ENCODE assay signal across 9 cellular contexts in the genomic region with DNA sequence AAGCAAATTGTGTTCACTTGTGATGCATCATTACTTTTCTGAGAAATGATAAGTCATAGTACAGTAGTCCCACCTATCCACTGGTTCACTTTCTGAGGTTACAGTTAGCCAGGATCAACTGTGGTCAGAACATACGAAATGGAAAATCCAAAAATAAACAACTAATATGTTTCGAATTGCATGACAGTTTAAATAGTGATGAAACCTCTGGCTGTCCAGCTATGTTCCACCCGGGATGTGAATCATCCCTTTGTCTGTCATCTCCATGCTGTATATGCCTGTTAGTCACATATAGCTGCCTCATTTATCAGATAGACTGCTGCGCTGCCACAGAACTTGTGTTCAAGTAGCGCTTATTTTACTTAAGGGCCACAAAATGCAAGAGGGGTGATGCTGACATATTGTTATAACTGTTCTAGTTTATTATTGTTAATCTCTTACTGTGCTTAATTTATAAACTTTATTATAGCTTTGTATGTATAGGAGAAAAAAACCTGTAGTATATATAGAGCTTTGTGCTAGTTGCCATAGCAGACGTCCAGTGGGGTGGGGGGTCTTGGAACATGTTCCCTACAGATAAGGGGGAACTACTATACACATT. TPM values are rescaled to one million over a fixed set of nuclear protein-coding genes. Genes with fewer than 3 reads are reported as not detected.
DNase-seq lines count a peak whose midpoint lies in the region; ATAC-seq and TF ChIP-seq lines count a peak whose summit lies in the region.
"Had no signal": no experiment of that assay in that cellular context is flagged by ENCODE, and none has a peak within 500 bp of the region (broad histone marks: within the 10 kb centered on the region; RNA-seq: fewer than 3 reads in every experiment).

No MANE protein-coding gene starts in this region.

- H3K36me3 ChIP-seq in MG63, result no peaks in the 10 kb centered on the region
- H3K36me3 ChIP-seq: thoracic aorta had no signal

- no peak overlapping the region for H3K4me3 ChIP-seq in MG63
- H3K4me3 ChIP-seq: thoracic aorta had no signal

- peak; percentile 80 for DNase-seq in Daoy (ENCODE audit: low read depth)
- peak; percentile 81 for DNase-seq in MG63
- DNase-seq in dedifferentiated amniotic fluid mesenchymal stem cell (ENCODE audit: extremely low spot score), result peak; percentile 90
- no peak for DNase-seq in omental fat pad (ENCODE audit: low spot score)
- no peak for DNase-seq in middle frontal gyrus (ENCODE audit: extremely low spot score, low spot score)
- no peak for DNase-seq in midbrain (lab: John Stamatoyannopoulos, UW)
- no peak for DNase-seq in NCI-H2081 (lab: John Stamatoyannopoulos, UW)

- TF ChIP-seq CTCF in omental fat pad (IDR thresholded peaks at IDR 0.05), result no peak

- no peaks in the 10 kb centered on the region; the same call in 1 of the 2 replicates for H3K9me3 ChIP-seq in MG63
- H3K9me3 ChIP-seq: thoracic aorta had no signal

- H3K27me3 ChIP-seq in MG63, result no peaks in the 10 kb centered on the region

- ATAC-seq in omental fat pad (ENCODE audit: low FRiP score), result peak; percentile 87
- no peak for ATAC-seq in HG02973 (IDR thresholded peaks at IDR 0.05; ENCODE audit: unreplicated experiment)

RNA-seq across cellular contexts. Expression of gene AFDN, which starts 29.2 kb away (rescaled TPM):
- 19.5 and 24.1 TPM in 2 replicates for total RNA-seq in Daoy (2014; rRNA removed; shearing (Covaris generic))
- 19.9 and 39.0 TPM in 2 replicates for total RNA-seq in MG63 (2014; rRNA removed; shearing (Covaris generic); ENCODE audit: low replicate concordance)
- 100 to 1,000 TPM; 114 to 166 (median 125) TPM for total RNA-seq in omental fat pad

Comparison
In these comparisons a context has a peak if more than half of its experiments do, and no peak if none do; other contexts are left out.
1. DNase-seq: peak in Daoy (single experiment), MG63 (single experiment) and dedifferentiated amniotic fluid mesenchymal stem cell (single experiment); none in omental fat pad (single experiment), middle frontal gyrus (single experiment), midbrain (single experiment) and NCI-H2081 (0 of 2).